ENCODE assay signal across 9 cellular contexts in the genomic region with DNA sequence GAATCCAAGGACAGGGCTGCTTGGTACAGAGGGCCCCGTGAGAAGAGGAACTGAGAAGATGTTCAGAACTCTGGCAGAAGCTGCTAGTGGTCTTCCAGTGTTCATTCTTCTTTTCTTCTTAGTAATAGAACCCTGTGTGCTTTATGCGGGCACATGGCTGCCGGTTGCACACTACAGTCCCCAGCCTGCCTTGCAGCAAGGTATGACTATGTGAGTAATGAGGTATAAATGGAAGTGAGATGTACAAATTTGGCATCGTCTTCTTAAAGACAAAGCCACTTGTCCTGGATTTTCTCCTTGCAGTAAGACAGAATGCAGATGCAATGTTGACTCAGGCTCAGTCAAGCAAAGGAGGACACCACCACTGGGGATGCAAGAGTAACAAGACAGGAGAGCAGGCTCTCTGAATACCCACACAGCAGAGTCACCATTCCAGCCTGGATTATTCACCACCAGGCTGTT. TPM values are rescaled to one million over a fixed set of nuclear protein-coding genes. Genes with fewer than 3 reads are reported as not detected.
DNase-seq lines count a peak whose midpoint lies in the region; ATAC-seq and FAIRE-seq lines count a peak whose summit lies in the region.
"Had no signal": no experiment of that assay in that cellular context is flagged by ENCODE, and none has a peak within 500 bp of the region (broad histone marks: within the 10 kb centered on the region; RNA-seq: fewer than 3 reads in every experiment).

No MANE protein-coding gene starts in this region.

- DNase-seq in GM19239 (ENCODE audit: insufficient read length, low spot score) = no peak
- DNase-seq in RCC 7860 (ENCODE audit: low spot score) = peak; percentile 88
- DNase-seq in renal cortical epithelial cell (ENCODE audit: low read depth) = peak; percentile 94
- no peak for DNase-seq in NCI-H748 treated with DMSO at 0.1 percent for 48 hours (lab: John Stamatoyannopoulos, UW)
- no peak for DNase-seq in NCI-H2227 treated with DMSO at 0.1 percent for 48 hours (lab: John Stamatoyannopoulos, UW)
- no peak for DNase-seq in left lobe of liver (ENCODE audit: low spot score)
- DNase-seq: MM.1S, T-cell had no signal

- peak; percentile 81 for FAIRE-seq in GM19239 (lab: Jason Lieb, UNC)
- FAIRE-seq in RCC 7860 (lab: Jason Lieb, UNC) = peak; percentile 80

- peak; percentile 52 for ATAC-seq in HG02840 (IDR thresholded peaks at IDR 0.05; ENCODE audit: low FRiP score, unreplicated experiment)
- ATAC-seq in left lobe of liver = no peak

RNA-seq across cellular contexts. Expression of gene ATP1B1, which starts 15.0 kb away (rescaled TPM):
- total RNA-seq in renal cortical epithelial cell (96.4 and 314 TPM in 2 replicates), left lobe of liver (70.3 TPM)

Comparison
In these comparisons a context has a peak if more than half of its experiments do, and no peak if none do; other contexts are left out.
1. DNase-seq: peak in RCC 7860 (single experiment) and renal cortical epithelial cell (single experiment); none in GM19239 (single experiment), NCI-H748 treated with DMSO at 0.1 percent for 48 hours (single experiment), NCI-H2227 treated with DMSO at 0.1 percent for 48 hours (single experiment) and left lobe of liver (single experiment).